1 cellular context compared by ENCODE assay signal in the genomic region with DNA sequence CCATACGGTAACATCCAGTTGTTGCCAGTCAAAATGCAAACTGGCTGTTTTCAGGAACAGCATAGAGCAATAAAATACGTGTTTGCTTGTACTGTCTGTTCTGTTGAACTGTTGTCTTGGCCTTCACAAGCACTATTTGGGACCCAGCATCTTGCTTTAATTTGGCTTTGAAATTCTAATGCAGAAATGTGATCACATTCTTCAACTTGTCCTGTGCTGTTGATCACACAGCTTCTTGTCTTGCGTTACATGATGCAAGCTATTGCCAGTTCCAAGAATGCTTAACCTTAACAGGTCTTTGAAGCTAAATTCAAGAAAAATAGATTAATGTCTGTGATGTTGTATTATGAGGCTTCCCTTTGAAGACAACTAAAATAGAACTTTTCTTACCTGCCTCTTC.
TF ChIP-seq lines count a peak whose summit lies in the region.

No MANE protein-coding gene starts in this region.

TF ChIP-seq in WTC11, 78 proteins besides CTCF, POLR2A, EP300 and RAD21 (continued from another document):
- TF ChIP-seq, protein P1, sequence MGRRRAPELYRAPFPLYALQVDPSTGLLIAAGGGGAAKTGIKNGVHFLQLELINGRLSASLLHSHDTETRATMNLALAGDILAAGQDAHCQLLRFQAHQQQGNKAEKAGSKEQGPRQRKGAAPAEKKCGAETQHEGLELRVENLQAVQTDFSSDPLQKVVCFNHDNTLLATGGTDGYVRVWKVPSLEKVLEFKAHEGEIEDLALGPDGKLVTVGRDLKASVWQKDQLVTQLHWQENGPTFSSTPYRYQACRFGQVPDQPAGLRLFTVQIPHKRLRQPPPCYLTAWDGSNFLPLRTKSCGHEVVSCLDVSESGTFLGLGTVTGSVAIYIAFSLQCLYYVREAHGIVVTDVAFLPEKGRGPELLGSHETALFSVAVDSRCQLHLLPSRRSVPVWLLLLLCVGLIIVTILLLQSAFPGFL (CRISPR knock-in tag; IDR thresholded peaks at IDR 0.05; ENCODE audit: borderline replicate concordance) = no peak
- no peak for TF ChIP-seq ATF1 (CRISPR knock-in tag; IDR thresholded peaks at IDR 0.05)
- TF ChIP-seq, protein P2, sequence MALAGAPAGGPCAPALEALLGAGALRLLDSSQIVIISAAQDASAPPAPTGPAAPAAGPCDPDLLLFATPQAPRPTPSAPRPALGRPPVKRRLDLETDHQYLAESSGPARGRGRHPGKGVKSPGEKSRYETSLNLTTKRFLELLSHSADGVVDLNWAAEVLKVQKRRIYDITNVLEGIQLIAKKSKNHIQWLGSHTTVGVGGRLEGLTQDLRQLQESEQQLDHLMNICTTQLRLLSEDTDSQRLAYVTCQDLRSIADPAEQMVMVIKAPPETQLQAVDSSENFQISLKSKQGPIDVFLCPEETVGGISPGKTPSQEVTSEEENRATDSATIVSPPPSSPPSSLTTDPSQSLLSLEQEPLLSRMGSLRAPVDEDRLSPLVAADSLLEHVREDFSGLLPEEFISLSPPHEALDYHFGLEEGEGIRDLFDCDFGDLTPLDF (CRISPR knock-in tag; IDR thresholded peaks at IDR 0.05) = no peak
- TF ChIP-seq TEAD1 (CRISPR knock-in tag; IDR thresholded peaks at IDR 0.05) = no peak
- TF ChIP-seq, protein P3, sequence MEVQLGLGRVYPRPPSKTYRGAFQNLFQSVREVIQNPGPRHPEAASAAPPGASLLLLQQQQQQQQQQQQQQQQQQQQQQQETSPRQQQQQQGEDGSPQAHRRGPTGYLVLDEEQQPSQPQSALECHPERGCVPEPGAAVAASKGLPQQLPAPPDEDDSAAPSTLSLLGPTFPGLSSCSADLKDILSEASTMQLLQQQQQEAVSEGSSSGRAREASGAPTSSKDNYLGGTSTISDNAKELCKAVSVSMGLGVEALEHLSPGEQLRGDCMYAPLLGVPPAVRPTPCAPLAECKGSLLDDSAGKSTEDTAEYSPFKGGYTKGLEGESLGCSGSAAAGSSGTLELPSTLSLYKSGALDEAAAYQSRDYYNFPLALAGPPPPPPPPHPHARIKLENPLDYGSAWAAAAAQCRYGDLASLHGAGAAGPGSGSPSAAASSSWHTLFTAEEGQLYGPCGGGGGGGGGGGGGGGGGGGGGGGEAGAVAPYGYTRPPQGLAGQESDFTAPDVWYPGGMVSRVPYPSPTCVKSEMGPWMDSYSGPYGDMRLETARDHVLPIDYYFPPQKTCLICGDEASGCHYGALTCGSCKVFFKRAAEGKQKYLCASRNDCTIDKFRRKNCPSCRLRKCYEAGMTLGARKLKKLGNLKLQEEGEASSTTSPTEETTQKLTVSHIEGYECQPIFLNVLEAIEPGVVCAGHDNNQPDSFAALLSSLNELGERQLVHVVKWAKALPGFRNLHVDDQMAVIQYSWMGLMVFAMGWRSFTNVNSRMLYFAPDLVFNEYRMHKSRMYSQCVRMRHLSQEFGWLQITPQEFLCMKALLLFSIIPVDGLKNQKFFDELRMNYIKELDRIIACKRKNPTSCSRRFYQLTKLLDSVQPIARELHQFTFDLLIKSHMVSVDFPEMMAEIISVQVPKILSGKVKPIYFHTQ (CRISPR knock-in tag; IDR thresholded peaks at IDR 0.05) = no peak
- TF ChIP-seq, protein P4, sequence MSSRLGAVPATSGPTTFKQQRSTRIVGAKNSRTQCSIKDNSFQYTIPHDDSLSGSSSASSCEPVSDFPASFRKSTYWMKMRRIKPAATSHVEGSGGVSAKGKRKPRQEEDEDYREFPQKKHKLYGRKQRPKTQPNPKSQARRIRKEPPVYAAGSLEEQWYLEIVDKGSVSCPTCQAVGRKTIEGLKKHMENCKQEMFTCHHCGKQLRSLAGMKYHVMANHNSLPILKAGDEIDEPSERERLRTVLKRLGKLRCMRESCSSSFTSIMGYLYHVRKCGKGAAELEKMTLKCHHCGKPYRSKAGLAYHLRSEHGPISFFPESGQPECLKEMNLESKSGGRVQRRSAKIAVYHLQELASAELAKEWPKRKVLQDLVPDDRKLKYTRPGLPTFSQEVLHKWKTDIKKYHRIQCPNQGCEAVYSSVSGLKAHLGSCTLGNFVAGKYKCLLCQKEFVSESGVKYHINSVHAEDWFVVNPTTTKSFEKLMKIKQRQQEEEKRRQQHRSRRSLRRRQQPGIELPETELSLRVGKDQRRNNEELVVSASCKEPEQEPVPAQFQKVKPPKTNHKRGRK (CRISPR knock-in tag; IDR thresholded peaks at IDR 0.05; ENCODE audit: borderline replicate concordance) = no peak
TF ChIP-seq in WTC11: peak in this region for 0.
